In genomic region chr20:37246736-37247135, GRCh38 we compare ENCODE assay signal across 31 cellular contexts. TPM values are rescaled to one million over a fixed set of nuclear protein-coding genes. Genes with fewer than 3 reads are reported as not detected.
"Had no signal": no experiment of that assay in that cellular context is flagged by ENCODE, and none has a peak within 500 bp of the region (broad histone marks: within the 10 kb centered on the region; RNA-seq: fewer than 3 reads in every experiment).

No MANE protein-coding gene starts in this region.

- H3K4me1 ChIP-seq: prostate gland, testis, upper lobe of left lung, uterus had no signal

- H3K27ac Mint-ChIP-seq: natural killer cell; stimulated activated memory B cell treated with anti-CD40 and anti-IgM and Interleukin-4, amounts not matched to agents 10 μg/mL and 1 μg/mL and 100 μg/mL, for 72 hours had no signal

- H3K27ac ChIP-seq: dorsolateral prefrontal cortex, epithelial cell of prostate, gastroesophageal sphincter, heart left ventricle, hepatocyte, prostate gland, right atrium auricular region, sigmoid colon, testis, tibial artery, upper lobe of left lung, uterus had no signal

- H3K4me3 Mint-ChIP-seq: memory B cell; natural killer cell; stimulated activated memory B cell treated with anti-CD40 and anti-IgM and Interleukin-4, amounts not matched to agents 10 μg/mL and 1 μg/mL and 100 μg/mL, for 72 hours had no signal

- H3K4me1 Mint-ChIP-seq: memory B cell; stimulated activated memory B cell treated with anti-CD40 and anti-IgM and Interleukin-4, amounts not matched to agents 10 μg/mL and 1 μg/mL and 100 μg/mL, for 72 hours had no signal

- H3K9me3 Mint-ChIP-seq: memory B cell; natural killer cell; stimulated activated memory B cell treated with anti-CD40 and anti-IgM and Interleukin-4, amounts not matched to agents 10 μg/mL and 1 μg/mL and 100 μg/mL, for 72 hours had no signal

- DNase-seq: dorsolateral prefrontal cortex; effector CD4-positive, alpha-beta T cell; foreskin fibroblast; heart left ventricle; kidney; natural killer cell; nucleus accumbens; sigmoid colon; stimulated activated CD4-positive, alpha-beta T cell treated with anti-CD3 and anti-CD28 coated beads, Interleukin-4, amount 100 ng/mL, for 4 hours; stimulated activated naive CD8-positive, alpha-beta T cell treated with anti-CD3 and anti-CD28 coated beads, Interleukin-15, Interleukin-2, amounts not matched to agents 100 U/mL and 50 U/mL, for 24 hours; substantia nigra; testis; tibial artery; upper lobe of left lung; uterus had no signal

- H2AFZ ChIP-seq: hepatocyte had no signal

- H3K4me3 ChIP-seq: dorsolateral prefrontal cortex, gastroesophageal sphincter, heart left ventricle, hepatocyte, lung, prostate gland, right atrium auricular region, sigmoid colon, testis, tibial artery, upper lobe of left lung, uterus had no signal

- H3K4me2 ChIP-seq: hepatocyte had no signal

- FAIRE-seq: colon, kidney had no signal

- H3K36me3 ChIP-seq: prostate gland, uterus had no signal

- H3K9me3 ChIP-seq: gastroesophageal sphincter, heart left ventricle, prostate gland, right atrium auricular region, sigmoid colon, testis, tibial artery, upper lobe of left lung, uterus had no signal

- H3K27me3 ChIP-seq: dorsolateral prefrontal cortex, gastroesophageal sphincter, heart left ventricle, hepatocyte, right atrium auricular region, sigmoid colon, testis, tibial artery, upper lobe of left lung, uterus had no signal

- H3K27me3 Mint-ChIP-seq: memory B cell; stimulated activated memory B cell treated with anti-CD40 and anti-IgM and Interleukin-4, amounts not matched to agents 10 μg/mL and 1 μg/mL and 100 μg/mL, for 72 hours had no signal

- H3K79me2 ChIP-seq: hepatocyte had no signal

RNA-seq across cellular contexts. Expression of gene GHRH, which starts 14.9 kb away (rescaled TPM):
- total RNA-seq: esophagus mucosa, gastroesophageal sphincter, heart left ventricle, hepatocyte, kidney, left lobe of liver, liver, lung, mononuclear cell, natural killer cell, osteocyte, prostate gland, sigmoid colon, skeletal muscle tissue, testis, upper lobe of left lung, uterus had no signal
- polyA plus RNA-seq: heart left ventricle, hepatocyte, liver, lung, neural cell, sigmoid colon had no signal
